In the genomic region with DNA sequence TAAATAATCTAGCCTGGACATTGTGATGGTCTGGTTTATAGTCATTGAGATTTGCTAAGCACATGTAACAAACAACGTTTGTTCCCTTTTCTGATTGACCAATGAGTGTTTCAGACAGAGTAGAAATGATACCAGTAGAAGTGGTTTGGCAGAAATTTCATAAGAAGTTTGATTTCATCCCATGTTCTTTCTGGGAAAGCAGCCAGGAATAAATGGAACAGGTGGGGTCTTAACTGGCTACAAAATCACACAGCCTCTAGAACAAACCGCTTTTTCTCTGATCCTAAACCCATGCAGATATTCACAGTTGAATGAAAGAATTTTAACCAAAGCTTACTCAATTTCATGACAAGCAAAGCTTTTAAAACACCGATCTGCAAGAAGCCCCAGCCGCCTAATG, we compare ENCODE assay signal across 23 cellular contexts.
"Had no signal": no experiment of that assay in that cellular context is flagged by ENCODE, and none has a peak within 500 bp of the region (broad histone marks: within the 10 kb centered on the region; RNA-seq: fewer than 3 reads in every experiment).

No MANE protein-coding gene starts in this region.

- H3K36me3 Mint-ChIP-seq: activated CD8-positive, alpha-beta memory T cell treated with anti-CD3 and anti-CD28 coated beads, Interleukin-2, amount 10 ng/mL, durations not matched to agents 7 days and 5 days; activated naive CD4-positive, alpha-beta T cell treated with anti-CD3 and anti-CD28 coated beads, Interleukin-2, amount 50 U/mL, for 72 hours; brain had no signal

- H3K27ac Mint-ChIP-seq: activated B cell treated with CpG ODN at 0.5 μM for 24 hours; activated CD4-positive, alpha-beta T cell treated with anti-CD3 and anti-CD28 coated beads, Interleukin-2, amount 10 ng/mL, durations not matched to agents 24 days and 14 days; activated CD8-positive, alpha-beta memory T cell treated with anti-CD3 and anti-CD28 coated beads, Interleukin-2, amount 10 ng/mL, durations not matched to agents 7 days and 5 days; activated naive CD4-positive, alpha-beta T cell treated with anti-CD3 and anti-CD28 coated beads, Interleukin-2, amount 50 U/mL, for 72 hours; activated naive CD8-positive, alpha-beta T cell treated with anti-CD3 and anti-CD28 coated beads, Interleukin-2, amount 50 U/mL, for 24 hours; T-helper 1 cell treated with Interleukin-12 subunit alpha and Interleukin-12 subunit beta and Interleukin-4 antibody, amounts not matched to agents 30 μg/mL and 1 μg/mL, for 36 hours had no signal

- H3K4me3 Mint-ChIP-seq: activated B cell treated with CpG ODN at 0.5 μM for 24 hours; activated CD4-positive, alpha-beta T cell treated with anti-CD3 and anti-CD28 coated beads, Interleukin-2, amount 10 ng/mL, durations not matched to agents 24 days and 14 days; activated CD8-positive, alpha-beta memory T cell treated with anti-CD3 and anti-CD28 coated beads, Interleukin-2, amount 10 ng/mL, durations not matched to agents 7 days and 5 days; activated naive CD8-positive, alpha-beta T cell treated with anti-CD3 and anti-CD28 coated beads, Interleukin-2, amount 50 U/mL, for 24 hours; activated T-cell treated with anti-CD3 and anti-CD28 coated beads, Interleukin-2, amount 50 U/mL, for 4 hours; brain; central memory CD8-positive, alpha-beta T cell; T-helper 1 cell treated with Interleukin-12 subunit alpha and Interleukin-12 subunit beta and Interleukin-4 antibody, amounts not matched to agents 30 μg/mL and 1 μg/mL, for 36 hours had no signal

- H3K9me3 Mint-ChIP-seq: activated B cell treated with CpG ODN at 0.5 μM for 24 hours; activated CD4-positive, alpha-beta T cell treated with anti-CD3 and anti-CD28 coated beads, Interleukin-2, amount 10 ng/mL, durations not matched to agents 24 days and 14 days; activated naive CD4-positive, alpha-beta T cell treated with anti-CD3 and anti-CD28 coated beads, Interleukin-2, amount 50 U/mL, for 72 hours; activated naive CD8-positive, alpha-beta T cell treated with anti-CD3 and anti-CD28 coated beads, Interleukin-2, amount 50 U/mL, for 24 hours; activated T-cell treated with anti-CD3 and anti-CD28 coated beads, Interleukin-2, amount 50 U/mL, for 4 hours; brain; central memory CD8-positive, alpha-beta T cell; T-helper 1 cell treated with Interleukin-12 subunit alpha and Interleukin-12 subunit beta and Interleukin-4 antibody, amounts not matched to agents 30 μg/mL and 1 μg/mL, for 36 hours had no signal

- H3K27me3 Mint-ChIP-seq: activated B cell treated with CpG ODN at 0.5 μM for 24 hours; central memory CD8-positive, alpha-beta T cell had no signal

- DNase-seq: activated B cell treated with CpG ODN at 0.5 μM for 24 hours; activated CD4-positive, alpha-beta T cell treated with anti-CD3 and anti-CD28 coated beads for 1 hour; activated CD4-positive, alpha-beta T cell treated with anti-CD3 and anti-CD28 coated beads, Interleukin-2, amount 10 ng/mL, durations not matched to agents 24 days and 14 days; activated CD4-positive, alpha-beta T cell treated with anti-CD3 and anti-CD28 coated beads, Interleukin-2, amount 50 U/mL, for 48 hours; activated CD8-positive, alpha-beta memory T cell treated with anti-CD3 and anti-CD28 coated beads, Interleukin-2, amount 10 ng/mL, durations not matched to agents 7 days and 5 days; activated effector memory CD4-positive, alpha-beta T cell treated with anti-CD3 and anti-CD28 coated beads, Interleukin-2, amount 50 U/mL, for 16 hours; activated naive CD4-positive, alpha-beta T cell treated with Interleukin-2 at 50 U/mL for 16 hours; activated naive CD8-positive, alpha-beta T cell treated with anti-CD3 and anti-CD28 coated beads, Interleukin-2, amount 50 U/mL, for 24 hours; activated T-cell treated with anti-CD3 and anti-CD28 coated beads, Interleukin-2, amount 50 U/mL, for 4 hours; amniotic stem cell; cortex of kidney; Karpas-422; NCI-H1105; NCI-H1436; NCI-H1694 treated with DMSO at 0.1 percent for 48 hours; NCI-H2029 treated with DMSO at 0.1 percent for 48 hours; NCI-H446; PC-9; SHP77 treated with DMSO at 0.1 percent for 48 hours had no signal

- ATAC-seq: activated CD8-positive, alpha-beta memory T cell treated with anti-CD3 and anti-CD28 coated beads, Interleukin-2, amount 10 ng/mL, durations not matched to agents 7 days and 5 days; activated naive CD4-positive, alpha-beta T cell treated with anti-CD3 and anti-CD28 coated beads, Interleukin-2, amount 50 U/mL, for 72 hours; activated naive CD8-positive, alpha-beta T cell treated with anti-CD3 and anti-CD28 coated beads, Interleukin-2, amount 50 U/mL, for 24 hours; activated T-cell treated with anti-CD3 and anti-CD28 coated beads, Interleukin-2, amount 50 U/mL, for 4 hours had no signal

- H3K4me1 Mint-ChIP-seq: activated CD4-positive, alpha-beta T cell treated with anti-CD3 and anti-CD28 coated beads, Interleukin-2, amount 10 ng/mL, durations not matched to agents 24 days and 14 days; activated CD8-positive, alpha-beta memory T cell treated with anti-CD3 and anti-CD28 coated beads, Interleukin-2, amount 10 ng/mL, durations not matched to agents 7 days and 5 days; activated naive CD8-positive, alpha-beta T cell treated with anti-CD3 and anti-CD28 coated beads, Interleukin-2, amount 50 U/mL, for 24 hours had no signal
